1 cellular context compared by ENCODE assay signal in genomic region chr22:32644252-32645100, GRCh38.
TF ChIP-seq lines count a peak whose summit lies in the region.

No MANE protein-coding gene starts in this region.

TF ChIP-seq in HepG2, 621 proteins besides CTCF, POLR2A, EP300 and RAD21 (continued from another document and continues in another):
- no peak for TF ChIP-seq ZNF142 (CRISPR knock-in tag; IDR thresholded peaks at IDR 0.05)
- peak; percentile 69; the same call in 1 of the 2 replicates for TF ChIP-seq ZNF335 (CRISPR knock-in tag; IDR thresholded peaks at IDR 0.05)
- peak; percentile 75 for TF ChIP-seq TGIF2 (CRISPR knock-in tag; IDR thresholded peaks at IDR 0.05)
- peak; percentile 76 for TF ChIP-seq MIER2 (CRISPR knock-in tag; IDR thresholded peaks at IDR 0.05)
- TF ChIP-seq, protein P1, sequence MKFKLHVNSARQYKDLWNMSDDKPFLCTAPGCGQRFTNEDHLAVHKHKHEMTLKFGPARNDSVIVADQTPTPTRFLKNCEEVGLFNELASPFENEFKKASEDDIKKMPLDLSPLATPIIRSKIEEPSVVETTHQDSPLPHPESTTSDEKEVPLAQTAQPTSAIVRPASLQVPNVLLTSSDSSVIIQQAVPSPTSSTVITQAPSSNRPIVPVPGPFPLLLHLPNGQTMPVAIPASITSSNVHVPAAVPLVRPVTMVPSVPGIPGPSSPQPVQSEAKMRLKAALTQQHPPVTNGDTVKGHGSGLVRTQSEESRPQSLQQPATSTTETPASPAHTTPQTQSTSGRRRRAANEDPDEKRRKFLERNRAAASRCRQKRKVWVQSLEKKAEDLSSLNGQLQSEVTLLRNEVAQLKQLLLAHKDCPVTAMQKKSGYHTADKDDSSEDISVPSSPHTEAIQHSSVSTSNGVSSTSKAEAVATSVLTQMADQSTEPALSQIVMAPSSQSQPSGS (CRISPR knock-in tag; IDR thresholded peaks at IDR 0.05), result peak; percentile 80
- TF ChIP-seq TEF (CRISPR knock-in tag; IDR thresholded peaks at IDR 0.05), result no peak
- TF ChIP-seq, protein P2, sequence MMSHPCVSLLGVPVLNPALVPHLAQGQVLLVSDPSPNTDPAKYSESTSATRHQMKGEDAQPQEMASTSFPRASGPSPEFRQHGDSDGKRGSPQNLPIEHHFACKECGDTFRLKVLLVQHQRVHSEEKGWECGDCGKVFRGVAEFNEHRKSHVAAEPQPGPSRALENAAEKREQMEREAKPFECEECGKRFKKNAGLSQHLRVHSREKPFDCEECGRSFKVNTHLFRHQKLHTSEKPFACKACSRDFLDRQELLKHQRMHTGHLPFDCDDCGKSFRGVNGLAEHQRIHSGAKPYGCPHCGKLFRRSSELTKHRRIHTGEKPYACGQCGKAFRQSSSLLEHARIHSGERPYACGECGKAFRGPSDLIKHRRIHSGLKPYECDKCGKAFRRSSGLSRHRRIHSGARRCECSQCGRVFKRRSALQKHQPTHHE (CRISPR knock-in tag; IDR thresholded peaks at IDR 0.05; ENCODE audit: borderline replicate concordance), result no peak; the same call in 1 of the 2 replicates
- TF ChIP-seq, protein P3, sequence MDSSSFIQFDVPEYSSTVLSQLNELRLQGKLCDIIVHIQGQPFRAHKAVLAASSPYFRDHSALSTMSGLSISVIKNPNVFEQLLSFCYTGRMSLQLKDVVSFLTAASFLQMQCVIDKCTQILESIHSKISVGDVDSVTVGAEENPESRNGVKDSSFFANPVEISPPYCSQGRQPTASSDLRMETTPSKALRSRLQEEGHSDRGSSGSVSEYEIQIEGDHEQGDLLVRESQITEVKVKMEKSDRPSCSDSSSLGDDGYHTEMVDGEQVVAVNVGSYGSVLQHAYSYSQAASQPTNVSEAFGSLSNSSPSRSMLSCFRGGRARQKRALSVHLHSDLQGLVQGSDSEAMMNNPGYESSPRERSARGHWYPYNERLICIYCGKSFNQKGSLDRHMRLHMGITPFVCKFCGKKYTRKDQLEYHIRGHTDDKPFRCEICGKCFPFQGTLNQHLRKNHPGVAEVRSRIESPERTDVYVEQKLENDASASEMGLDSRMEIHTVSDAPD (CRISPR knock-in tag; IDR thresholded peaks at IDR 0.05), result peak; percentile 71; the same call in 1 of the 2 replicates
- TF ChIP-seq ZNF574 (CRISPR knock-in tag; IDR thresholded peaks at IDR 0.05), result peak; percentile 79
- TF ChIP-seq IRF2 (CRISPR knock-in tag; IDR thresholded peaks at IDR 0.05), result peak; percentile 99
- peak; percentile 96 for TF ChIP-seq MYC (CRISPR knock-in tag; IDR thresholded peaks at IDR 0.05; ENCODE audit: borderline replicate concordance)
- TF ChIP-seq ZNF280D (CRISPR knock-in tag; IDR thresholded peaks at IDR 0.05), result peak; percentile 98; the same call in 1 of the 2 replicates
- no peak for TF ChIP-seq ZNF333 (CRISPR knock-in tag; IDR thresholded peaks at IDR 0.05; ENCODE audit: borderline replicate concordance)
- TF ChIP-seq PHF20 (CRISPR knock-in tag; IDR thresholded peaks at IDR 0.05), result peak; percentile 74
- TF ChIP-seq E2F1 (CRISPR knock-in tag; IDR thresholded peaks at IDR 0.05), result no peak
- TF ChIP-seq SATB2 (CRISPR knock-in tag; IDR thresholded peaks at IDR 0.05), result no peak
- peak; percentile 90; the same call in 1 of the 2 replicates for TF ChIP-seq ZNF589 (CRISPR knock-in tag; conservative IDR thresholded peaks at IDR 0.05)
- TF ChIP-seq ELK4 (CRISPR knock-in tag; IDR thresholded peaks at IDR 0.05; ENCODE audit: borderline replicate concordance), result no peak
- TF ChIP-seq FOXO1 (CRISPR knock-in tag; IDR thresholded peaks at IDR 0.05), result peak; percentile 96
- peak; percentile 88 for TF ChIP-seq ZZZ3 (CRISPR knock-in tag; IDR thresholded peaks at IDR 0.05; ENCODE audit: borderline replicate concordance)
- TF ChIP-seq DNMT3B (CRISPR knock-in tag; conservative IDR thresholded peaks at IDR 0.05), result peak; percentile 72; the same call in 1 of the 2 replicates
- TF ChIP-seq KLF13 (CRISPR knock-in tag; IDR thresholded peaks at IDR 0.05), result no peak; the same call in 1 of the 2 replicates
- peak; percentile 80 for TF ChIP-seq THAP11 (CRISPR knock-in tag; IDR thresholded peaks at IDR 0.05)
- peak; percentile 72; the same call in 1 of the 2 replicates for TF ChIP-seq ZNF768 (CRISPR knock-in tag; IDR thresholded peaks at IDR 0.05)
- no peak; the same call in 1 of the 2 replicates for TF ChIP-seq NR1H2 (CRISPR knock-in tag; IDR thresholded peaks at IDR 0.05; ENCODE audit: borderline replicate concordance, low read depth)
- TF ChIP-seq DPF2 (CRISPR knock-in tag; IDR thresholded peaks at IDR 0.05; ENCODE audit: borderline replicate concordance, low read depth), result peak; percentile 96
- no peak for TF ChIP-seq NFIB (CRISPR knock-in tag; IDR thresholded peaks at IDR 0.05; ENCODE audit: borderline replicate concordance)
- peak; percentile 90 for TF ChIP-seq IRF9 (CRISPR knock-in tag; IDR thresholded peaks at IDR 0.05; ENCODE audit: borderline replicate concordance)
- no peak for TF ChIP-seq ZNF674 (CRISPR knock-in tag; IDR thresholded peaks at IDR 0.05; ENCODE audit: low read depth)
- no peak for TF ChIP-seq CERS6 (CRISPR knock-in tag; IDR thresholded peaks at IDR 0.05)
- peak; percentile 77 for TF ChIP-seq ASH2L (IDR thresholded peaks at IDR 0.05; ENCODE audit: insufficient read length, low read depth, low read length)
- no peak for TF ChIP-seq ZFAT (CRISPR knock-in tag; conservative IDR thresholded peaks at IDR 0.05)
- TF ChIP-seq SP1 (IDR thresholded peaks at IDR 0.05), result no peak
- 0 out of 2 replicates have a peak, but pooled peaks have one; percentile 20 for TF ChIP-seq SP1 (CRISPR knock-in tag; IDR thresholded peaks at IDR 0.05)
- TF ChIP-seq TOPORS (CRISPR knock-in tag; IDR thresholded peaks at IDR 0.05), result no peak
- no peak for TF ChIP-seq HCFC1 (IDR thresholded peaks at IDR 0.05; ENCODE audit: low read depth, low read length)
- 0 out of 2 replicates have a peak, but pooled peaks have one; percentile 39 for TF ChIP-seq KLF12 (CRISPR knock-in tag; IDR thresholded peaks at IDR 0.05; ENCODE audit: borderline replicate concordance)
- peak; percentile 88 for TF ChIP-seq HMG20B (CRISPR knock-in tag; conservative IDR thresholded peaks at IDR 0.05)
